ENCODE assay signal across 10 cellular contexts in genomic region chr10:131943021-131943814, GRCh38. TPM values are rescaled to one million over a fixed set of nuclear protein-coding genes. Genes with fewer than 3 reads are reported as not detected.
DNase-seq lines count a peak whose midpoint lies in the region; ATAC-seq, FAIRE-seq and TF ChIP-seq lines count a peak whose summit lies in the region.
"Had no signal": no experiment of that assay in that cellular context is flagged by ENCODE, and none has a peak within 500 bp of the region (broad histone marks: within the 10 kb centered on the region; RNA-seq: fewer than 3 reads in every experiment).

No MANE protein-coding gene starts in this region.

- H3K4me1 Mint-ChIP-seq in astrocyte (ENCODE audit: low read depth, unreplicated experiment): peaks cover 28% of the 10 kb centered on the region

- no peak overlapping the region for H3K9ac ChIP-seq in astrocyte (ENCODE audit: low read length)

- H3K4me2 ChIP-seq in astrocyte (ENCODE audit: low read length): no peak overlapping the region

- no peak overlapping the region for H3K4me3 Mint-ChIP-seq in astrocyte (ENCODE audit: unreplicated experiment)
- H3K4me3 Mint-ChIP-seq: dendritic cell treated with granulocyte-macrophage colony-stimulating factor and Interleukin-4, amounts not matched to agents 40 ng/mL and 50 ng/mL, for 4 days had no signal

- no peak for ATAC-seq in GM21515 (IDR thresholded peaks at IDR 0.05; ENCODE audit: unreplicated experiment)

- H3K4me3 ChIP-seq in astrocyte (ENCODE audit: insufficient read depth, low read depth, low read length) (no peak overlapping the region), esophagus squamous epithelium (no peak overlapping the region)

- 84 to 88% methylated on average over 10 to 11 of the region's 11 CpGs for WGBS in esophagus squamous epithelium, 2 donors

- no peak overlapping the region for H3K27ac Mint-ChIP-seq in astrocyte (ENCODE audit: unreplicated experiment)
- H3K27ac Mint-ChIP-seq: dendritic cell treated with granulocyte-macrophage colony-stimulating factor and Interleukin-4, amounts not matched to agents 40 ng/mL and 50 ng/mL, for 4 days had no signal

- no peak overlapping the region for H3K27ac ChIP-seq in astrocyte (ENCODE audit: low read depth, low read length)
- no peak overlapping the region for H3K27ac ChIP-seq in esophagus squamous epithelium

- intact Hi-C loops in esophagus squamous epithelium (cut with DNase I): no loop called here

- DNase-seq in 8988T (peak; percentile 59), astrocyte (ENCODE audit: low read depth) (no peak), islet precursor cell (peak; percentile 77), esophagus squamous epithelium (lab: John Stamatoyannopoulos, UW) (no peak), DMS153 (lab: John Stamatoyannopoulos, UW) (no peak), ureter (ENCODE audit: low spot score) (no peak)
- DNase-seq: NCI-H774 had no signal

- FAIRE-seq in astrocyte (lab: Jason Lieb, UNC): no peak

- H3K9me3 ChIP-seq in astrocyte (ENCODE audit: insufficient read depth, low read depth, low read length) (no peaks in the 10 kb centered on the region), esophagus squamous epithelium (no peaks in the 10 kb centered on the region)

- TF ChIP-seq POLR2A in esophagus squamous epithelium (IDR thresholded peaks at IDR 0.05): no peak

- H3K79me2 ChIP-seq in astrocyte (ENCODE audit: insufficient read depth, low read length): peaks cover 27% of the 10 kb centered on the region

- H3K36me3 Mint-ChIP-seq in astrocyte (ENCODE audit: low read depth, unreplicated experiment): peaks cover 33% of the 10 kb centered on the region

- H3K9me3 Mint-ChIP-seq in astrocyte (ENCODE audit: unreplicated experiment): no peaks in the 10 kb centered on the region
- H3K9me3 Mint-ChIP-seq: dendritic cell treated with granulocyte-macrophage colony-stimulating factor and Interleukin-4, amounts not matched to agents 40 ng/mL and 50 ng/mL, for 4 days had no signal

- peak; percentile 45; the same call in 2 of the 3 replicates for TF ChIP-seq CTCF in GM12872 (IDR thresholded peaks at IDR 0.05; ENCODE audit: insufficient read depth, low read depth, low read length)
- TF ChIP-seq CTCF in astrocyte (IDR thresholded peaks at IDR 0.05; ENCODE audit: insufficient read depth, low read depth, low read length): peak; percentile 10
- peak in 2 of 6 experiments; percentile 18 to 40 for TF ChIP-seq CTCF in esophagus squamous epithelium (IDR thresholded peaks at IDR 0.05)

- H3K27me3 Mint-ChIP-seq in astrocyte (ENCODE audit: low read depth, unreplicated experiment): no peaks in the 10 kb centered on the region
- H3K27me3 Mint-ChIP-seq: dendritic cell treated with granulocyte-macrophage colony-stimulating factor and Interleukin-4, amounts not matched to agents 40 ng/mL and 50 ng/mL, for 4 days had no signal

- no peak overlapping the region for H2AFZ ChIP-seq in astrocyte (ENCODE audit: low read depth, low read length)

- peaks cover 21% of the 10 kb centered on the region for H3K36me3 ChIP-seq in astrocyte (ENCODE audit: insufficient read depth, low read length)
- peaks cover 8 to 95% (median 13%) of the 10 kb centered on the region in 3 donors for H3K36me3 ChIP-seq in esophagus squamous epithelium

- peaks cover 13% of the 10 kb centered on the region for H4K20me1 ChIP-seq in astrocyte (ENCODE audit: insufficient read depth, low read length)

- H3K4me1 ChIP-seq in astrocyte (ENCODE audit: insufficient read depth, low read length): peaks cover 32% of the 10 kb centered on the region
- H3K4me1 ChIP-seq in esophagus squamous epithelium: peaks cover 0 to 37% (median 7%) of the 10 kb centered on the region in 3 donors

- H3K27me3 ChIP-seq in astrocyte (ENCODE audit: insufficient read depth, low read length) (no peaks in the 10 kb centered on the region), esophagus squamous epithelium (no peaks in the 10 kb centered on the region)

RNA-seq across cellular contexts. Expression of gene BNIP3, which starts 38.5 kb away (rescaled TPM):
- total RNA-seq in astrocyte (112 and 141 TPM in 2 replicates), esophagus squamous epithelium (10 to 100 TPM; 35.2 to 83.8 (median 73.9) TPM), ureter (21.5 TPM)

RNA-seq across cellular contexts. Expression of gene PPP2R2D, which starts 42.4 kb away (rescaled TPM):
- 32.5 and 33.7 TPM in 2 replicates for total RNA-seq in astrocyte
- total RNA-seq in esophagus squamous epithelium: 10 to 100 TPM; 18.6 to 27.5 (median 22.1) TPM
- total RNA-seq in ureter: 47.0 TPM

Comparison
In these comparisons a context has a peak if more than half of its experiments do, and no peak if none do; other contexts are left out.
1. DNase-seq: peak in 8988T (single experiment) and islet precursor cell (single experiment); none in astrocyte (single experiment), esophagus squamous epithelium (single experiment), DMS153 (single experiment) and ureter (single experiment).